Comparison of ENCODE assay signal across 33 cellular contexts in genomic region chr13:31426395-31426794, GRCh38.
"Had no signal": no experiment of that assay in that cellular context is flagged by ENCODE, and none has a peak within 500 bp of the region (broad histone marks: within the 10 kb centered on the region; RNA-seq: fewer than 3 reads in every experiment).

No MANE protein-coding gene starts in this region.

- H3K27me3 ChIP-seq: adrenal gland, ascending aorta, body of pancreas, brain microvascular endothelial cell, breast epithelium, cardiac muscle cell had no signal

- FAIRE-seq: astrocyte, bronchial epithelial cell had no signal

- H3K4me3 ChIP-seq: adrenal gland, ascending aorta, body of pancreas, breast epithelium, cardiac muscle cell had no signal

- ATAC-seq: activated naive CD4-positive, alpha-beta T cell treated with anti-CD3 and anti-CD28 coated beads, Interleukin-2, amount 50 U/mL, for 72 hours; activated naive CD8-positive, alpha-beta T cell treated with anti-CD3 and anti-CD28 coated beads, Interleukin-2, amount 50 U/mL, for 24 hours; activated T-cell treated with anti-CD3 and anti-CD28 coated beads, Interleukin-2, amount 50 U/mL, for 4 hours; activated T-cell treated with anti-CD3 and anti-CD28 coated beads, Interleukin-2, amount 50 U/mL, for 72 hours; activated T-helper 17 cell treated with anti-CD3 and anti-CD28 coated beads, Interleukin-2, amount 50 U/mL, for 72 hours; body of pancreas had no signal

- H3K9me3 ChIP-seq: adrenal gland, ascending aorta, body of pancreas, breast epithelium had no signal

- H3K27ac ChIP-seq: adrenal gland, ascending aorta, body of pancreas, brain microvascular endothelial cell, breast epithelium, cardiac muscle cell had no signal

- H3K4me1 ChIP-seq: ascending aorta, breast epithelium had no signal

- H3K36me3 ChIP-seq: adrenal gland, ascending aorta, brain microvascular endothelial cell, breast epithelium, cardiac muscle cell had no signal

- DNase-seq: activated effector memory CD4-positive, alpha-beta T cell treated with anti-CD3 and anti-CD28 coated beads, Interleukin-2, amount 50 U/mL, for 16 hours; activated effector memory CD4-positive, alpha-beta T cell treated with Interleukin-2 at 50 U/mL for 16 hours; activated gamma-delta T cell; activated gamma-delta T cell treated with Interleukin-2 at 50 U/mL for 16 hours; activated naive CD4-positive, alpha-beta T cell; activated naive CD4-positive, alpha-beta T cell treated with anti-CD3 and anti-CD28 coated beads for 36 hours; activated naive CD4-positive, alpha-beta T cell treated with anti-CD3 and anti-CD28 coated beads, Interleukin-2, amount 10 ng/mL, durations not matched to agents 7 days and 5 days; activated naive CD4-positive, alpha-beta T cell treated with anti-CD3 and anti-CD28 coated beads, Interleukin-2, amount 50 U/mL, for 16 hours; activated naive CD4-positive, alpha-beta T cell treated with Interleukin-2 at 50 U/mL for 16 hours; activated naive CD8-positive, alpha-beta T cell treated with anti-CD3 and anti-CD28 coated beads for 36 hours; activated naive CD8-positive, alpha-beta T cell treated with anti-CD3 and anti-CD28 coated beads, Interleukin-2, amount 10 ng/mL, durations not matched to agents 7 days and 5 days; activated naive CD8-positive, alpha-beta T cell treated with anti-CD3 and anti-CD28 coated beads, Interleukin-2, amount 50 U/mL, for 24 hours; activated T-cell treated with anti-CD3 and anti-CD28 coated beads, Interleukin-2, amount 50 U/mL, for 24 hours; activated T-cell treated with anti-CD3 and anti-CD28 coated beads, Interleukin-2, amount 50 U/mL, for 4 hours; activated T-cell treated with anti-CD3 and anti-CD28 coated beads, Interleukin-2, amount 50 U/mL, for 48 hours; activated T-cell treated with anti-CD3 and anti-CD28 coated beads, Interleukin-2, amount 50 U/mL, for 72 hours; adrenal gland; amniotic stem cell; amygdala; anterior cingulate cortex; aorta; body of pancreas; brain microvascular endothelial cell; caudate nucleus; central memory CD4-positive, alpha-beta T cell; cerebellar nuclear complex had no signal
